Comparison of ENCODE assay signal across 1 cellular context in genomic region chr14:59342516-59343484, GRCh38.
TF ChIP-seq lines count a peak whose summit lies in the region.

No MANE protein-coding gene starts in this region.

TF ChIP-seq in WTC11, 78 proteins besides CTCF, POLR2A, EP300 and RAD21 (continued from another document):
- TF ChIP-seq ZNF281 (CRISPR knock-in tag; IDR thresholded peaks at IDR 0.05) (no peak), E2F4 (CRISPR knock-in tag; IDR thresholded peaks at IDR 0.05; ENCODE audit: borderline replicate concordance, low read depth) (no peak), MYBL2 (CRISPR knock-in tag; IDR thresholded peaks at IDR 0.05) (no peak), RORB (CRISPR knock-in tag; IDR thresholded peaks at IDR 0.05) (no peak), PRRX2 (CRISPR knock-in tag; IDR thresholded peaks at IDR 0.05) (no peak), JAZF1 (CRISPR knock-in tag; IDR thresholded peaks at IDR 0.05) (no peak), IRF2 (CRISPR knock-in tag; IDR thresholded peaks at IDR 0.05; ENCODE audit: borderline replicate concordance, low read depth) (no peak), NR3C1 (CRISPR knock-in tag; conservative IDR thresholded peaks at IDR 0.05; ENCODE audit: low read depth) (no peak), HMGXB4 (CRISPR knock-in tag; IDR thresholded peaks at IDR 0.05) (no peak), ERG (CRISPR knock-in tag; IDR thresholded peaks at IDR 0.05) (no peak), ZNF396 (CRISPR knock-in tag; IDR thresholded peaks at IDR 0.05; ENCODE audit: borderline replicate concordance) (no peak)
